Comparison of ENCODE assay signal across 8 cellular contexts in genomic region chr2:230902180-230902899, GRCh38. TPM values are rescaled to one million over a fixed set of nuclear protein-coding genes. Genes with fewer than 3 reads are reported as not detected.
A peak's percentile ranks its signal among the peaks of the same experiment; 100 is the strongest.
DNase-seq lines count a peak whose midpoint lies in the region; ATAC-seq and TF ChIP-seq lines count a peak whose summit lies in the region.

No MANE protein-coding gene starts in this region.

- no peak overlapping the region for H3K4me3 Mint-ChIP-seq in activated naive CD8-positive, alpha-beta T cell treated with anti-CD3 and anti-CD28 coated beads, Interleukin-2, amount 50 U/mL, for 24 hours

- H3K27me3 Mint-ChIP-seq in activated naive CD8-positive, alpha-beta T cell treated with anti-CD3 and anti-CD28 coated beads, Interleukin-2, amount 50 U/mL, for 24 hours, result peaks cover 11% of the 10 kb centered on the region

- H3K4me1 ChIP-seq in DOHH2 (ENCODE audit: control insufficient read depth, low read length) (peaks cover 10% of the 10 kb centered on the region), iPS DF 6.9 (ENCODE audit: control insufficient read depth, insufficient read depth, low read length) (peaks cover 7% of the 10 kb centered on the region)

- H3K79me2 ChIP-seq in DOHH2 (ENCODE audit: control insufficient read depth, low read length), result no peaks in the 10 kb centered on the region

- H3K9me3 ChIP-seq in DOHH2 (ENCODE audit: control insufficient read depth, insufficient read depth, low read length) (no peaks in the 10 kb centered on the region), iPS DF 6.9 (ENCODE audit: control insufficient read depth, insufficient read depth, low read length) (no peaks in the 10 kb centered on the region)

- H3K4me3 ChIP-seq in DOHH2 (ENCODE audit: low read length), result peak overlapping the region; percentile 23; the same call in 1 of the 2 replicates
- no peak overlapping the region for H3K4me3 ChIP-seq in iPS DF 6.9 (ENCODE audit: low read length)

- peak overlapping the region; percentile 56 for H3K4me2 ChIP-seq in DOHH2 (ENCODE audit: low read length)

- DNase-seq in HuH-7.5 (ENCODE audit: low spot score) (peak; percentile 55), SK-MEL-5 (ENCODE audit: low read depth, low spot score) (peak; percentile 64), iPS DF 6.9 (ENCODE audit: low read depth, low spot score) (peak; percentile 80)
- peak; percentile 64 for DNase-seq in activated naive CD8-positive, alpha-beta T cell treated with anti-CD3 and anti-CD28 coated beads, Interleukin-2, amount 50 U/mL, for 24 hours
- peak; percentile 60 for DNase-seq in stimulated activated CD4-positive, alpha-beta T cell treated with anti-CD3 and anti-CD28 coated beads, Interleukin-1b, Interleukin-23, amount 100 ng/mL, for 48 hours

- in situ Hi-C loops in SK-MEL-5 (cut with HindIII; ENCODE audit: low pct_unique_long_range_greater_than_20kb, low sequenced_read_pairs), result no loop called here

- no peaks in the 10 kb centered on the region for H3K36me3 ChIP-seq in DOHH2 (ENCODE audit: control insufficient read depth, low read length)
- H3K36me3 ChIP-seq in iPS DF 6.9 (ENCODE audit: control insufficient read depth, insufficient read depth, low read length), result no peaks in the 10 kb centered on the region

- H3K9me3 Mint-ChIP-seq in activated naive CD8-positive, alpha-beta T cell treated with anti-CD3 and anti-CD28 coated beads, Interleukin-2, amount 50 U/mL, for 24 hours, result no peaks in the 10 kb centered on the region

- peak overlapping the region; percentile 46 for H3K27ac Mint-ChIP-seq in activated naive CD8-positive, alpha-beta T cell treated with anti-CD3 and anti-CD28 coated beads, Interleukin-2, amount 50 U/mL, for 24 hours

- H3K27me3 ChIP-seq in DOHH2 (ENCODE audit: control insufficient read depth, low read length) (peaks cover 19% of the 10 kb centered on the region; the same call in 1 of the 2 replicates), iPS DF 6.9 (ENCODE audit: control insufficient read depth, insufficient read depth, low read length) (no peaks in the 10 kb centered on the region)

- no peaks in the 10 kb centered on the region for H4K20me1 ChIP-seq in DOHH2 (ENCODE audit: control insufficient read depth, insufficient read depth, low read depth, low read length)

- no CpG with 5 or more reads among the region's 8 CpGs for WGBS in iPS DF 6.9 (ENCODE audit: insufficient coverage, insufficient read length)

- H3K4me1 Mint-ChIP-seq in activated naive CD8-positive, alpha-beta T cell treated with anti-CD3 and anti-CD28 coated beads, Interleukin-2, amount 50 U/mL, for 24 hours, result peaks cover 72% of the 10 kb centered on the region

- no peaks in the 10 kb centered on the region for H3K9me2 ChIP-seq in DOHH2 (replicated peaks; ENCODE audit: control insufficient read depth, low read length)

- peak; percentile 80 for TF ChIP-seq CTCF in DOHH2 (IDR thresholded peaks at IDR 0.05; ENCODE audit: low read depth, low read length, poor library complexity, severe bottlenecking)

- no peaks in the 10 kb centered on the region for H3K36me3 Mint-ChIP-seq in activated naive CD8-positive, alpha-beta T cell treated with anti-CD3 and anti-CD28 coated beads, Interleukin-2, amount 50 U/mL, for 24 hours (ENCODE audit: low read depth)

- ATAC-seq in GM21381 (IDR thresholded peaks at IDR 0.05; ENCODE audit: unreplicated experiment) (peak; percentile 69), HG02852 (IDR thresholded peaks at IDR 0.05; ENCODE audit: unreplicated experiment) (no peak)
- ATAC-seq in activated naive CD8-positive, alpha-beta T cell treated with anti-CD3 and anti-CD28 coated beads, Interleukin-2, amount 50 U/mL, for 24 hours, result peak; percentile 26

- no peaks in the 10 kb centered on the region for H3F3A ChIP-seq in DOHH2 (ENCODE audit: control insufficient read depth, insufficient read depth)

- no peak overlapping the region for H3K27ac ChIP-seq in DOHH2 (ENCODE audit: low read depth, low read length)
- no peak overlapping the region for H3K27ac ChIP-seq in iPS DF 6.9 (ENCODE audit: low read length)

RNA-seq across cellular contexts. Expression of gene GPR55, which starts 22.7 kb away (rescaled TPM):
- 0.13 TPM in 2 replicates for total RNA-seq in SK-MEL-5 (2014; rRNA removed; shearing (Covaris generic))
- polyA plus RNA-seq in SK-MEL-5 (2015; cell fraction: cytosol; rRNA removed), result 0.41 and 0.58 TPM in 2 replicates
- 0.39 and 0.92 TPM in 2 replicates for polyA plus RNA-seq in SK-MEL-5 (2015; cell fraction: nucleus; rRNA removed)

RNA-seq across cellular contexts. Expression of gene ITM2C, which starts 37.6 kb away (rescaled TPM):
- 184 TPM in 2 replicates for total RNA-seq in SK-MEL-5 (2014; rRNA removed; shearing (Covaris generic))
- polyA plus RNA-seq in SK-MEL-5 (2015; cell fraction: cytosol; rRNA removed), result 296 and 322 TPM in 2 replicates
- 39.7 and 46.3 TPM in 2 replicates for polyA plus RNA-seq in SK-MEL-5 (2015; cell fraction: nucleus; rRNA removed)
